29 cellular contexts compared by ENCODE assay signal in the genomic region with DNA sequence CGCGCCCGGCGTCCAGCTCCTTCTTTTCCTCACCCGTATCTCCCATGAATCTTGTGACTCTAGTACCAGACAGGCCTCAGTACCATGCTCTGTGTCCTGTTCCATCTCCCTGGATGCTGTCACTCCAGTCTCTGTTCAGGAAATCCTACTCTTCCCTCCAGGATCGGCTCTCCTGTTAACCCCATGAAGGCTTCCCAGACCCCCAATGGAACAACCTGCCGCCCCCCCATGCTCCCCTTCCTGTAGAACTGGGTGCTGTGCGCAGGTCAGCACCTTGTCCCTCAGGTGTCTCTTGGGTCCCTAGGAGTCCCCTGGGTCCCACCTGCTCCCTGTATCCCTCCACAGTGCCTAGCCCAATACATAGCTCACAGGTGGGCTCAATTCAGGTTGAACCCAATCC. TPM values are rescaled to one million over a fixed set of nuclear protein-coding genes. Genes with fewer than 3 reads are reported as not detected.
"Had no signal": no experiment of that assay in that cellular context is flagged by ENCODE, and none has a peak within 500 bp of the region (broad histone marks: within the 10 kb centered on the region; RNA-seq: fewer than 3 reads in every experiment).

No MANE protein-coding gene starts in this region.

- H3K27me3 ChIP-seq: breast epithelium, foreskin keratinocyte, right lobe of liver, uterus had no signal

- H3K27me3 Mint-ChIP-seq: activated B cell treated with CpG ODN at 0.5 μM for 24 hours; activated CD8-positive, alpha-beta T cell treated with anti-CD3 and anti-CD28 coated beads for 36 hours; activated naive CD4-positive, alpha-beta T cell treated with anti-CD3 and anti-CD28 coated beads, Interleukin-2, amount 50 U/mL, for 24 hours; activated naive CD8-positive, alpha-beta T cell treated with anti-CD3 and anti-CD28 coated beads, Interleukin-2, amount 50 U/mL, for 24 hours; activated T-helper 17 cell treated with anti-CD3 and anti-CD28 coated beads, Interleukin-2, amount 50 U/mL, for 72 hours; central memory CD8-positive, alpha-beta T cell; dendritic cell treated with granulocyte-macrophage colony-stimulating factor and Interleukin-4, amounts not matched to agents 40 ng/mL and 50 ng/mL, for 4 days; naive thymus-derived CD8-positive, alpha-beta T cell; stimulated activated naive CD8-positive, alpha-beta T cell treated with anti-CD3 and anti-CD28 coated beads, Interleukin-15, Interleukin-2, amounts not matched to agents 100 ng/mL and 50 ng/mL, for 24 hours had no signal

- H3K4me1 Mint-ChIP-seq: activated B cell treated with CpG ODN at 0.5 μM for 24 hours; activated T-helper 17 cell treated with anti-CD3 and anti-CD28 coated beads, Interleukin-2, amount 50 U/mL, for 72 hours; central memory CD8-positive, alpha-beta T cell; immature natural killer cell had no signal

- H3K4me3 ChIP-seq: breast epithelium, heart left ventricle, right lobe of liver, uterus had no signal

- H3K27ac ChIP-seq: breast epithelium, foreskin keratinocyte, heart left ventricle, neutrophil, right lobe of liver, uterus had no signal

- H3K27ac Mint-ChIP-seq: activated B cell treated with CpG ODN at 0.5 μM for 24 hours; activated CD8-positive, alpha-beta T cell treated with anti-CD3 and anti-CD28 coated beads for 36 hours; activated naive CD4-positive, alpha-beta T cell treated with anti-CD3 and anti-CD28 coated beads, Interleukin-2, amount 50 U/mL, for 24 hours; activated naive CD8-positive, alpha-beta T cell treated with anti-CD3 and anti-CD28 coated beads, Interleukin-2, amount 50 U/mL, for 24 hours; activated T-helper 17 cell treated with anti-CD3 and anti-CD28 coated beads, Interleukin-2, amount 50 U/mL, for 72 hours; dendritic cell treated with granulocyte-macrophage colony-stimulating factor and Interleukin-4, amounts not matched to agents 40 ng/mL and 50 ng/mL, for 4 days; endodermal cell; immature natural killer cell; stimulated activated naive CD8-positive, alpha-beta T cell treated with anti-CD3 and anti-CD28 coated beads, Interleukin-15, Interleukin-2, amounts not matched to agents 100 ng/mL and 50 ng/mL, for 24 hours had no signal

- DNase-seq: activated B cell treated with CpG ODN at 0.5 μM for 24 hours; activated CD4-positive, alpha-beta T cell treated with anti-CD3 and anti-CD28 coated beads, Interleukin-2, amount 50 U/mL, for 1 hour; activated CD8-positive, alpha-beta T cell treated with anti-CD3 and anti-CD28 coated beads for 36 hours; activated naive CD8-positive, alpha-beta T cell treated with anti-CD3 and anti-CD28 coated beads, Interleukin-2, amount 50 U/mL, for 24 hours; activated T-cell treated with anti-CD3 and anti-CD28 coated beads, Interleukin-2, amount 50 U/mL, for 4 hours; amygdala; endodermal cell; foreskin keratinocyte; heart left ventricle; hypothalamus; immature natural killer cell; kidney; left colon; mammary epithelial cell; naive thymus-derived CD8-positive, alpha-beta T cell; right lobe of liver; stimulated activated CD4-positive, alpha-beta T cell treated with anti-CD3 and anti-CD28 coated beads, Interleukin-4, amount 100 ng/mL, for 1 hour; substantia nigra; T-helper 2 cell; uterus had no signal

- H3K9me3 Mint-ChIP-seq: activated B cell treated with CpG ODN at 0.5 μM for 24 hours; activated CD8-positive, alpha-beta T cell treated with anti-CD3 and anti-CD28 coated beads for 36 hours; activated naive CD4-positive, alpha-beta T cell treated with anti-CD3 and anti-CD28 coated beads, Interleukin-2, amount 50 U/mL, for 24 hours; activated naive CD8-positive, alpha-beta T cell treated with anti-CD3 and anti-CD28 coated beads, Interleukin-2, amount 50 U/mL, for 24 hours; activated T-cell treated with anti-CD3 and anti-CD28 coated beads, Interleukin-2, amount 50 U/mL, for 4 hours; activated T-helper 17 cell treated with anti-CD3 and anti-CD28 coated beads, Interleukin-2, amount 50 U/mL, for 72 hours; central memory CD8-positive, alpha-beta T cell; dendritic cell treated with granulocyte-macrophage colony-stimulating factor and Interleukin-4, amounts not matched to agents 40 ng/mL and 50 ng/mL, for 4 days; endodermal cell; stimulated activated naive CD8-positive, alpha-beta T cell treated with anti-CD3 and anti-CD28 coated beads, Interleukin-15, Interleukin-2, amounts not matched to agents 100 ng/mL and 50 ng/mL, for 24 hours; type B pancreatic cell had no signal

- H3K36me3 Mint-ChIP-seq: activated naive CD4-positive, alpha-beta T cell treated with anti-CD3 and anti-CD28 coated beads, Interleukin-2, amount 50 U/mL, for 24 hours; immature natural killer cell; naive thymus-derived CD8-positive, alpha-beta T cell; type B pancreatic cell had no signal

- H3K36me3 ChIP-seq: breast epithelium, heart left ventricle, neutrophil, right lobe of liver, uterus had no signal

- H3K4me1 ChIP-seq: breast epithelium, foreskin keratinocyte, heart left ventricle, right lobe of liver, uterus had no signal

- H3K9me3 ChIP-seq: breast epithelium, heart left ventricle, neutrophil, right lobe of liver, uterus had no signal

- H3K4me3 Mint-ChIP-seq: activated B cell treated with CpG ODN at 0.5 μM for 24 hours; activated CD8-positive, alpha-beta T cell treated with anti-CD3 and anti-CD28 coated beads for 36 hours; activated naive CD4-positive, alpha-beta T cell treated with anti-CD3 and anti-CD28 coated beads, Interleukin-2, amount 50 U/mL, for 24 hours; activated naive CD8-positive, alpha-beta T cell treated with anti-CD3 and anti-CD28 coated beads, Interleukin-2, amount 50 U/mL, for 24 hours; activated T-cell treated with anti-CD3 and anti-CD28 coated beads, Interleukin-2, amount 50 U/mL, for 4 hours; activated T-helper 17 cell treated with anti-CD3 and anti-CD28 coated beads, Interleukin-2, amount 50 U/mL, for 72 hours; central memory CD8-positive, alpha-beta T cell; dendritic cell treated with granulocyte-macrophage colony-stimulating factor and Interleukin-4, amounts not matched to agents 40 ng/mL and 50 ng/mL, for 4 days; endodermal cell; immature natural killer cell; naive thymus-derived CD8-positive, alpha-beta T cell; stimulated activated naive CD8-positive, alpha-beta T cell treated with anti-CD3 and anti-CD28 coated beads, Interleukin-15, Interleukin-2, amounts not matched to agents 100 ng/mL and 50 ng/mL, for 24 hours; type B pancreatic cell had no signal

RNA-seq across cellular contexts. Expression of a gene that starts 41.3 kb away (rescaled TPM):
- total RNA-seq: activated B cell treated with CpG ODN at 0.5 μM for 24 hours; activated T-helper 17 cell treated with anti-CD3 and anti-CD28 coated beads, Interleukin-2, amount 50 U/mL, for 72 hours; foreskin keratinocyte; renal cortical epithelial cell had no signal
